34 cellular contexts compared by ENCODE assay signal in genomic region chr9:75464726-75465125, GRCh38.
"Had no signal": no experiment of that assay in that cellular context is flagged by ENCODE, and none has a peak within 500 bp of the region (broad histone marks: within the 10 kb centered on the region; RNA-seq: fewer than 3 reads in every experiment).

No MANE protein-coding gene starts in this region.

- ATAC-seq: activated CD8-positive, alpha-beta T cell treated with anti-CD3 and anti-CD28 coated beads for 36 hours; activated naive CD4-positive, alpha-beta T cell treated with anti-CD3 and anti-CD28 coated beads, Interleukin-2, amount 50 U/mL, for 72 hours; activated T-cell treated with anti-CD3 and anti-CD28 coated beads, Interleukin-2, amount 50 U/mL, for 4 hours; activated T-cell treated with anti-CD3 and anti-CD28 coated beads, Interleukin-2, amount 50 U/mL, for 72 hours; activated T-helper 17 cell treated with anti-CD3 and anti-CD28 coated beads, Interleukin-2, amount 50 U/mL, for 72 hours; body of pancreas had no signal

- H3K27ac ChIP-seq: adrenal gland, body of pancreas, brain microvascular endothelial cell, breast epithelium, VCaP had no signal

- DNase-seq: activated B cell treated with CpG ODN at 0.5 μM for 24 hours; activated CD4-positive, alpha-beta memory T cell treated with anti-CD3 and anti-CD28 coated beads for 36 hours; activated CD4-positive, alpha-beta T cell treated with anti-CD3 and anti-CD28 coated beads for 4 hours; activated CD4-positive, alpha-beta T cell treated with anti-CD3 and anti-CD28 coated beads, Interleukin-2, amount 10 ng/mL, durations not matched to agents 24 days and 14 days; activated CD4-positive, alpha-beta T cell treated with anti-CD3 and anti-CD28 coated beads, Interleukin-2, amount 50 U/mL, for 1 hour; activated CD4-positive, alpha-beta T cell treated with anti-CD3 and anti-CD28 coated beads, Interleukin-2, amount 50 U/mL, for 4 hours; activated CD4-positive, CD25-positive, alpha-beta regulatory T cell treated with anti-CD3 and anti-CD28 coated beads, Interleukin-2, amount 50 U/mL, for 72 hours; activated CD8-positive, alpha-beta memory T cell treated with anti-CD3 and anti-CD28 coated beads, Interleukin-2, amount 50 U/mL, for 4 hours; activated CD8-positive, alpha-beta T cell treated with anti-CD3 and anti-CD28 coated beads for 36 hours; activated effector memory CD4-positive, alpha-beta T cell treated with anti-CD3 and anti-CD28 coated beads, Interleukin-2, amount 50 U/mL, for 16 hours; activated gamma-delta T cell treated with Interleukin-2 at 50 U/mL for 16 hours; activated naive CD4-positive, alpha-beta T cell; activated naive CD4-positive, alpha-beta T cell treated with anti-CD3 and anti-CD28 coated beads for 36 hours; activated naive CD4-positive, alpha-beta T cell treated with anti-CD3 and anti-CD28 coated beads, Interleukin-2, amount 50 U/mL, for 16 hours; activated naive CD8-positive, alpha-beta T cell treated with anti-CD3 and anti-CD28 coated beads for 36 hours; activated T-cell treated with anti-CD3 and anti-CD28 coated beads for 4 hours; activated T-cell treated with anti-CD3 and anti-CD28 coated beads, Interleukin-2, amount 50 U/mL, for 1 hour; activated T-cell treated with anti-CD3 and anti-CD28 coated beads, Interleukin-2, amount 50 U/mL, for 4 hours; activated T-cell treated with anti-CD3 and anti-CD28 coated beads, Interleukin-2, amount 50 U/mL, for 72 hours; adrenal gland; amniotic stem cell; aorta; body of pancreas; brain microvascular endothelial cell; central memory CD4-positive, alpha-beta T cell; T-helper 1 cell; T-helper 2 cell; T-helper 9 cell had no signal

- H3K4me1 ChIP-seq: adrenal gland, body of pancreas, breast epithelium had no signal

- H3K36me3 ChIP-seq: adrenal gland, brain microvascular endothelial cell, breast epithelium had no signal

- H3K9me3 ChIP-seq: adrenal gland, body of pancreas, breast epithelium had no signal

- FAIRE-seq: astrocyte, TTC549 had no signal

- H3K4me3 ChIP-seq: adrenal gland, body of pancreas, breast epithelium had no signal

- H3K27me3 ChIP-seq: adrenal gland, body of pancreas, brain microvascular endothelial cell, breast epithelium had no signal
